In the genomic region with DNA sequence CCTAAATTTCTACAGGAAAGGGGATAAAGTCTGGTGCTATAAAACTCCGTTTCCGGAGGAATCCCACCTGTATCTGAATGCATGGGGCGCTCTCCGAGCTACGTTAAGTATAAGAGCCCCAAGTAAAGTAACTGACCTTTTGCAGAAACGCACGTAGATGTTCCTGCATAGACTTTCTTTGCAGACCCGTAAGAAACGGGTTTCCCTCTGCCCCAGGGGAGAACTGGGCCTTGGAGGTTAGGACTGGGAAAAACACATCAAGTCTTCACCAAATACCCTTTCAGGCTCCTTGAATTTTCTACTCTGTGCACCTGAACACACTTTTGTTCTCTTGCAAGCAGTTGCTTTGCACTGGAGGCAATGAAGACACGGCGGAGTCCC, we compare ENCODE assay signal across 8 cellular contexts. TPM values are rescaled to one million over a fixed set of nuclear protein-coding genes. Genes with fewer than 3 reads are reported as not detected.
A peak's percentile ranks its signal among the peaks of the same experiment; 100 is the strongest.
DNase-seq lines count a peak whose midpoint lies in the region; ATAC-seq and TF ChIP-seq lines count a peak whose summit lies in the region.
"Not testable (repeated sequence)": the region's sequence is repeated elsewhere in the genome, so short reads cannot be mapped to it uniquely, and the experiment has no call there.

No MANE protein-coding gene starts in this region.

- H3K4me3 Mint-ChIP-seq in activated T-helper 17 cell treated with anti-CD3 and anti-CD28 coated beads, Interleukin-2, amount 50 U/mL, for 72 hours, result peak overlapping the region; percentile 98
- H3K4me3 Mint-ChIP-seq in natural killer cell, result peak overlapping the region; percentile 97
- H3K4me3 Mint-ChIP-seq in stimulated activated naive CD8-positive, alpha-beta T cell treated with anti-CD3 and anti-CD28 coated beads, Interleukin-15, amount 100 ng/mL, for 72 hours, result peak overlapping the region; percentile 98 to 100

- DNase-seq in AG10803 (ENCODE audit: low read depth); HAP-1 (ENCODE audit: low spot score in 2 of 2); PC-3; dorsolateral prefrontal cortex; natural killer cell; stimulated activated naive CD8-positive, alpha-beta T cell treated with anti-CD3 and anti-CD28 coated beads, Interleukin-15, amount 100 ng/mL, for 72 hours: not testable (repeated sequence)

- H3K9me3 ChIP-seq in HAP-1; PC-3 (ENCODE audit: low read length): not testable (repeated sequence)

- POLR2A ChIA-PET in PC-3 (lab: Charles Lee; ENCODE audit: unreplicated experiment), result not testable (repeated sequence)

- not testable (repeated sequence) for H2AFZ ChIP-seq in PC-3 (ENCODE audit: low read length)

- H3K9ac ChIP-seq in PC-3 (ENCODE audit: low read length), result peak overlapping the region; percentile 90

- H3K4me2 ChIP-seq in PC-3 (ENCODE audit: low read length), result peak overlapping the region; percentile 98

- H3K27me3 ChIP-seq in HAP-1 (ENCODE audit: low read depth); PC-3 (ENCODE audit: low read length); dorsolateral prefrontal cortex: not testable (repeated sequence)

- not testable (repeated sequence) for TF ChIP-seq CTCF in AG10803 (conservative IDR thresholded peaks at IDR 0.05; ENCODE audit: low read length); PC-3 (conservative IDR thresholded peaks at IDR 0.05; ENCODE audit: low read depth, low read length); dorsolateral prefrontal cortex (IDR thresholded peaks at IDR 0.05 in 54 of 56, conservative IDR thresholded peaks at IDR 0.05 in 2 of 56; ENCODE audit: low read depth in 1 of 56, partially characterized antibody in 56 of 56); natural killer cell (IDR thresholded peaks at IDR 0.05)

- H3K27me3 Mint-ChIP-seq in activated T-helper 17 cell treated with anti-CD3 and anti-CD28 coated beads, Interleukin-2, amount 50 U/mL, for 72 hours; natural killer cell (ENCODE audit: low read depth in 2 of 2); stimulated activated naive CD8-positive, alpha-beta T cell treated with anti-CD3 and anti-CD28 coated beads, Interleukin-15, amount 100 ng/mL, for 72 hours: not testable (repeated sequence)

- not testable (repeated sequence) for H3F3A ChIP-seq in PC-3 (ENCODE audit: low read length, unreplicated experiment)

- H3K36me3 Mint-ChIP-seq in activated T-helper 17 cell treated with anti-CD3 and anti-CD28 coated beads, Interleukin-2, amount 50 U/mL, for 72 hours (ENCODE audit: low read depth), result peaks cover 54% of the 10 kb centered on the region
- H3K36me3 Mint-ChIP-seq in natural killer cell, result not testable (repeated sequence)

- peak overlapping the region; percentile 95 for H3K27ac Mint-ChIP-seq in activated T-helper 17 cell treated with anti-CD3 and anti-CD28 coated beads, Interleukin-2, amount 50 U/mL, for 72 hours
- peak overlapping the region; percentile 97 to 98 for H3K27ac Mint-ChIP-seq in natural killer cell
- H3K27ac Mint-ChIP-seq in stimulated activated naive CD8-positive, alpha-beta T cell treated with anti-CD3 and anti-CD28 coated beads, Interleukin-15, amount 100 ng/mL, for 72 hours, result peak overlapping the region; percentile 99 to 100

- in situ Hi-C loops in HAP-1 (cut with MboI; ENCODE audit: low sequenced_read_pairs), result not testable (repeated sequence)

- CTCF ChIA-PET in PC-3 (lab: Charles Lee), result interaction anchor here (0.9 kb wide), 1 partner anchor 10 kb away, joined by 5 read pairs; no protein-coding TSS in a partner anchor

- peak overlapping the region; percentile 62 for H3K27ac ChIP-seq in PC-3 (ENCODE audit: low read length)
- peak overlapping the region in 57 of 59 donors; percentile 46 to 97 (median 92) for H3K27ac ChIP-seq in dorsolateral prefrontal cortex

- H3K36me3 ChIP-seq in HAP-1 (replicated peaks); PC-3 (ENCODE audit: low read depth, low read length): not testable (repeated sequence)

- ATAC-seq in PC-3, result peak; percentile 12
- not testable (repeated sequence) for ATAC-seq in activated T-helper 17 cell treated with anti-CD3 and anti-CD28 coated beads, Interleukin-2, amount 50 U/mL, for 72 hours (replicated peaks); natural killer cell
- peak; percentile 4 for ATAC-seq in stimulated activated naive CD8-positive, alpha-beta T cell treated with anti-CD3 and anti-CD28 coated beads, Interleukin-15, amount 100 ng/mL, for 72 hours

- not testable (repeated sequence) for BruUV-seq in PC-3 (replicated peaks; lab: Mats Ljungman, UMichigan)

- not testable (repeated sequence) for H3K4me1 Mint-ChIP-seq in activated T-helper 17 cell treated with anti-CD3 and anti-CD28 coated beads, Interleukin-2, amount 50 U/mL, for 72 hours
- peaks cover 37 to 44% of the 10 kb centered on the region in 2 donors for H3K4me1 Mint-ChIP-seq in natural killer cell
- H3K4me1 Mint-ChIP-seq in stimulated activated naive CD8-positive, alpha-beta T cell treated with anti-CD3 and anti-CD28 coated beads, Interleukin-15, amount 100 ng/mL, for 72 hours, result peaks cover 61% of the 10 kb centered on the region

- peak overlapping the region; percentile 97 for H3K4me3 ChIP-seq in AG10803 (ENCODE audit: low read length)
- peak overlapping the region; percentile 95 for H3K4me3 ChIP-seq in HAP-1
- peak overlapping the region; percentile 93 for H3K4me3 ChIP-seq in PC-3 (ENCODE audit: low read length)
- peak overlapping the region; percentile 66 to 100 (median 95) for H3K4me3 ChIP-seq in dorsolateral prefrontal cortex
- H3K4me3 ChIP-seq in iPS-11a (ENCODE audit: low read depth, low read length), result peak overlapping the region; percentile 98

- peaks cover 38% of the 10 kb centered on the region for H3K79me2 ChIP-seq in PC-3 (ENCODE audit: low read length)

- H3K9me2 ChIP-seq in PC-3 (replicated peaks; ENCODE audit: low read length), result not testable (repeated sequence)

- intact Hi-C loops in PC-3 (cut with micrococcal nuclease); dorsolateral prefrontal cortex (cut with DNase I); natural killer cell (cut with micrococcal nuclease): not testable (repeated sequence)

- H3K9me3 Mint-ChIP-seq in activated T-helper 17 cell treated with anti-CD3 and anti-CD28 coated beads, Interleukin-2, amount 50 U/mL, for 72 hours; natural killer cell; stimulated activated naive CD8-positive, alpha-beta T cell treated with anti-CD3 and anti-CD28 coated beads, Interleukin-15, amount 100 ng/mL, for 72 hours: not testable (repeated sequence)

- H3K4me1 ChIP-seq in HAP-1, result peaks cover 16% of the 10 kb centered on the region
- peaks cover 10% of the 10 kb centered on the region; the same call in 1 of the 2 replicates for H3K4me1 ChIP-seq in PC-3 (ENCODE audit: insufficient read depth, low read length)

- not testable (repeated sequence) for H4K20me1 ChIP-seq in PC-3 (ENCODE audit: low read length)

RNA-seq across cellular contexts. Expression of a gene that starts 10.0 kb away (rescaled TPM):
- total RNA-seq in PC-3 (2014; rRNA removed) (101 and 102 TPM in 2 replicates), dorsolateral prefrontal cortex (100 to 1,000 TPM in 118 of 120 experiments, 10 to 100 TPM in 2; 93.9 to 197 (median 126) TPM), natural killer cell (100 to 1,000 TPM; 554 to 652 (median 608) TPM)
- total RNA-seq in activated T-helper 17 cell treated with anti-CD3 and anti-CD28 coated beads, Interleukin-2, amount 50 U/mL, for 72 hours, result 100 to 1,000 TPM in 1 of 2 donors, 10 to 100 TPM in 1; 84.4 to 109 TPM

RNA-seq across cellular contexts. Expression of a gene that starts 11.9 kb away (rescaled TPM):
- 15.1 and 20.9 TPM in 2 replicates for total RNA-seq in PC-3 (2014; rRNA removed)
- 10 to 100 TPM; 16.3 to 32.9 TPM for total RNA-seq in activated T-helper 17 cell treated with anti-CD3 and anti-CD28 coated beads, Interleukin-2, amount 50 U/mL, for 72 hours
- total RNA-seq in dorsolateral prefrontal cortex, result 10 to 100 TPM; 18.4 to 58.7 (median 34.5) TPM
- 10 to 100 TPM; 29.1 to 38.4 (median 34.8) TPM for total RNA-seq in natural killer cell

RNA-seq across cellular contexts. Expression of a gene that starts 27.0 kb away (rescaled TPM):
- total RNA-seq in PC-3 (2014; rRNA removed) (21.4 and 24.3 TPM in 2 replicates), dorsolateral prefrontal cortex (10 to 100 TPM; 33.1 to 84.1 (median 54.4) TPM), natural killer cell (10 to 100 TPM; 90.7 to 91.7 (median 91.5) TPM)
- 10 to 100 TPM; 39.7 to 50.0 TPM for total RNA-seq in activated T-helper 17 cell treated with anti-CD3 and anti-CD28 coated beads, Interleukin-2, amount 50 U/mL, for 72 hours

RNA-seq across cellular contexts. Expression of a gene that starts 29.9 kb away (rescaled TPM):
- total RNA-seq in PC-3 (2014; rRNA removed), result 8.4 and 10.3 TPM in 2 replicates
- 10 to 100 TPM; 11.6 to 12.2 TPM for total RNA-seq in activated T-helper 17 cell treated with anti-CD3 and anti-CD28 coated beads, Interleukin-2, amount 50 U/mL, for 72 hours
- 10 to 100 TPM in 3 of 120 experiments, 1 to 10 TPM in 117; 2.5 to 11.7 (median 5.9) TPM for total RNA-seq in dorsolateral prefrontal cortex
- 10 to 100 TPM; 13.0 to 20.9 (median 13.1) TPM for total RNA-seq in natural killer cell

RNA-seq across cellular contexts. Expression of a gene that starts 29.9 kb away (rescaled TPM):
- 61.5 and 73.7 TPM in 2 replicates for total RNA-seq in PC-3 (2014; rRNA removed)
- total RNA-seq in activated T-helper 17 cell treated with anti-CD3 and anti-CD28 coated beads, Interleukin-2, amount 50 U/mL, for 72 hours, result 10 to 100 TPM; 31.7 to 36.4 TPM
- 10 to 100 TPM; 39.8 to 90.1 (median 58.7) TPM for total RNA-seq in dorsolateral prefrontal cortex
- 10 to 100 TPM; 43.1 to 53.7 (median 46.9) TPM for total RNA-seq in natural killer cell
